ENCODE assay signal across 1 cellular context in the genomic region with DNA sequence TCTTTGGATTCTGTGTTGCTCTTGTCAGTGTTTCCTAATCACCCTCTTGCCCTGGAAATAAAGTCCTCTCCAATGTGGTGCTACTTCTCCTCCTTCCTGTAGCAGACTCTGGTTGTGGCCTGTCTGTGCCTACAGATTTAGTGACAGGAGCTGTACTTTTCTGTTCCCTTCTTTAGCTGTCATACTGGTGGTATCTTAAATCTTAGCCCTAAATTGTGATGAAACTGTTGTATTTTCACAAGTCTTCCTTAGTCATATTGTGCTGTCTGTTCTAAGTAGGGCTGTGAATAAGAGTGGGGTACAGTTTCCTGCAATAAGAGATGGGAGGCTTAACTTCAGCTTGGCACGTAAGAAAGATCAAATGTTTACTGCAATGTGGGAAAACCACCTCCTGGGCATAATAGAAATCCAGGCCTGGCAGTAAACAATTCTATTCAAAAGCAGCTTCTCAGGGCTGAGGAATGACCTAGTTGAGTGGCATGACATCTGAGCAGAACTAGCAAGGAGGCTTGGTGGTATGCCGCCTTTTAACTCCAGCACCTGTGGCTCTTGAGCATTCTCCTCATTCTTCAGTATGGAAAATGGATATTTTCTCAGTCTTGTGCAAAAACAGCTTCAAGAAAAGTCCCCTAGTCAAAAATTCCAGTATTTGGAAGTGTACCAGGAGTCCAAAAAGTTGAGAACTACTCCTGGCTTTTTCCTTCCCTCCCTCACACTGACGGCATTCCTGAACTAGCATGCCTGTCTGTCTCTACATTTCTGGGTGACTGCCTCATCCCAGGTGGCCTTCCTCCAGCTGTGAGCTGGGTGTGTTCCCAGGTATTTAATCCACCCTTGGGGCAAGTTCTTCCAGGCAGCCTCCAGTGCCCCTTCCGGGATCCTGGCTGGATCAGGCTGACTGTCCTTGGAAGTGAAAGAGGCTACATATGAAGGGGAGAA.
TF ChIP-seq lines count a peak whose summit lies in the region.

No MANE protein-coding gene starts in this region.

TF ChIP-seq in HCT116, 20 proteins besides CTCF, POLR2A, EP300 and RAD21 (continued from another document):
- TF ChIP-seq CEBPB (IDR thresholded peaks at IDR 0.05; ENCODE audit: low read depth) (peak; percentile 73), EZH2 (IDR thresholded peaks at IDR 0.05) (no peak), ZFX (IDR thresholded peaks at IDR 0.05) (no peak), ATF3 (IDR thresholded peaks at IDR 0.05) (peak; percentile 85), SIN3A (IDR thresholded peaks at IDR 0.05; ENCODE audit: low read depth) (peak; percentile 100), REST (IDR thresholded peaks at IDR 0.05; ENCODE audit: low read depth) (no peak), SP1 (IDR thresholded peaks at IDR 0.05; ENCODE audit: low read depth) (peak; percentile 92), ZNF274 (IDR thresholded peaks at IDR 0.05; ENCODE audit: low read depth, low read length) (no peak), TCF7L2 (IDR thresholded peaks at IDR 0.05; ENCODE audit: borderline replicate concordance, extremely low read depth, insufficient read depth, insufficient read length) (peak; percentile 47)
- TF ChIP-seq, protein P1, sequence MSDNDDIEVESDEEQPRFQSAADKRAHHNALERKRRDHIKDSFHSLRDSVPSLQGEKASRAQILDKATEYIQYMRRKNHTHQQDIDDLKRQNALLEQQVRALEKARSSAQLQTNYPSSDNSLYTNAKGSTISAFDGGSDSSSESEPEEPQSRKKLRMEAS (IDR thresholded peaks at IDR 0.05): peak; percentile 87
